Comparison of ENCODE assay signal across 8 cellular contexts in genomic region chr12:1661553-1662335, GRCh38. TPM values are rescaled to one million over a fixed set of nuclear protein-coding genes. Genes with fewer than 3 reads are reported as not detected.
DNase-seq lines count a peak whose midpoint lies in the region; TF ChIP-seq lines count a peak whose summit lies in the region.

No MANE protein-coding gene starts in this region.

- TF ChIP-seq CTCF in AG09319 (IDR thresholded peaks at IDR 0.05; ENCODE audit: low read depth, low read length), result no peak
- TF ChIP-seq CTCF in endothelial cell (IDR thresholded peaks at IDR 0.05; ENCODE audit: unreplicated experiment), result no peak
- TF ChIP-seq CTCF in mesothelial cell of epicardium (IDR thresholded peaks at IDR 0.05; ENCODE audit: unreplicated experiment), result no peak

- H3K4me3 Mint-ChIP-seq in endothelial cell (ENCODE audit: unreplicated experiment) (peak overlapping the region; percentile 83), mesothelial cell of epicardium (peak overlapping the region; percentile 77)

- TF ChIP-seq POLR2A in GM19099 (IDR thresholded peaks at IDR 0.05; ENCODE audit: extremely low read depth, insufficient read length, low read depth), result peak; percentile 56

- H3K27ac Mint-ChIP-seq in endothelial cell (ENCODE audit: unreplicated experiment) (no peak overlapping the region), mesothelial cell of epicardium (peak overlapping the region; percentile 61)

- H3K27me3 Mint-ChIP-seq in endothelial cell (ENCODE audit: unreplicated experiment) (peaks cover under 1% of the 10 kb centered on the region), mesothelial cell of epicardium (ENCODE audit: low read depth) (peaks cover 1% of the 10 kb centered on the region)

- no peaks in the 10 kb centered on the region for H3K36me3 Mint-ChIP-seq in endothelial cell (ENCODE audit: low read depth, unreplicated experiment)
- H3K36me3 Mint-ChIP-seq in mesothelial cell of epicardium, result no peaks in the 10 kb centered on the region

- peak; percentile 80 for DNase-seq in AG09319 (ENCODE audit: extremely low read depth, low read depth)
- peak; percentile 82 for DNase-seq in HS-5 (ENCODE audit: low read depth)
- peak; percentile 96 to 99 for DNase-seq in NOMO-1 (lab: John Stamatoyannopoulos, UW; ENCODE audit: unreplicated experiment in 2 of 2)
- DNase-seq in activated CD8-positive, alpha-beta memory T cell treated with anti-CD3 and anti-CD28 coated beads, Interleukin-2, amount 50 U/mL, for 1 hour (ENCODE audit: extremely low read depth), result peak; percentile 56
- DNase-seq in endothelial cell (ENCODE audit: low spot score), result peak; percentile 78
- DNase-seq in mesothelial cell of epicardium (ENCODE audit: low spot score in 2 of 2, unreplicated experiment in 2 of 2), result peak; percentile 62 to 77
- DNase-seq in stimulated activated CD8-positive, alpha-beta memory T cell treated with anti-CD3 and anti-CD28 coated beads, Interleukin-15, amount 100 ng/mL, for 1 hour (ENCODE audit: low read depth), result peak; percentile 52

- H3K4me1 Mint-ChIP-seq in endothelial cell (ENCODE audit: unreplicated experiment) (peaks cover 17% of the 10 kb centered on the region), mesothelial cell of epicardium (peaks cover 6% of the 10 kb centered on the region)

- no peaks in the 10 kb centered on the region for H3K9me3 Mint-ChIP-seq in endothelial cell (ENCODE audit: unreplicated experiment)
- no peaks in the 10 kb centered on the region for H3K9me3 Mint-ChIP-seq in mesothelial cell of epicardium

RNA-seq across cellular contexts. Expression of gene ADIPOR2, which starts 29.1 kb away (rescaled TPM):
- 41.8 TPM for total RNA-seq in endothelial cell (ENCODE audit: unreplicated experiment)
- total RNA-seq in mesothelial cell of epicardium, result 77.2 to 87.3 TPM (median 77.4 TPM) in 3 replicates

RNA-seq across cellular contexts. Expression of gene WNT5B, which starts 32.7 kb away (rescaled TPM):
- 7.5 TPM for total RNA-seq in endothelial cell (ENCODE audit: unreplicated experiment)
- 54.4 to 58.3 TPM (median 56.2 TPM) in 3 replicates for total RNA-seq in mesothelial cell of epicardium

Comparison
In these comparisons a context has a peak if more than half of its experiments do, and no peak if none do; other contexts are left out.
1. Peak in every context shown above with its lines: DNase-seq.